ENCODE assay signal across 16 cellular contexts in the genomic region with DNA sequence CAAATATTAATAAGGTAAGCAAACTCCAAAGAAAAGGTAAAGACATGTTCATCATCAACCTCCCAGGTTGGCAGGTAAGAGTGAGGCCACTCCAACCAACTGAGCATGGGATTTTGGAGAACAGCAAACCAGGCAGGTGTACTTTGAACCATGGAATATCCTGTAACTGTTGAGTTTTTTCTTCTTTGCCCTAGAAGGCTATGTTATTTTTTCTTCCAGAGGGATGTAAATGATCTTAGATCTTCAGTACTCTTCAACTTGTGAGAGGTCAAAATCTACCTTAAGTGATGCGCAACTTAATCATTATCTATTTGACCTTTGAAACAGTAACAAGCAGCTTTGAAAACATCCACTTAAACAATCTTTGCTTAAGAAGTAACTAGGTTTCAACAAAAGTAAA. TPM values are rescaled to one million over a fixed set of nuclear protein-coding genes. Genes with fewer than 3 reads are reported as not detected.
DNase-seq lines count a peak whose midpoint lies in the region; ATAC-seq, FAIRE-seq and TF ChIP-seq lines count a peak whose summit lies in the region.
"Had no signal": no experiment of that assay in that cellular context is flagged by ENCODE, and none has a peak within 500 bp of the region (broad histone marks: within the 10 kb centered on the region; RNA-seq: fewer than 3 reads in every experiment).

Gene CUBN (minus strand): TSS at position 101 of the 400 bp plus-strand sequence. CDS start 46 bp downstream, at position 55.

- H4K8ac ChIP-seq in H1 (ENCODE audit: extremely low read depth, insufficient read depth, low read length): no peak within 1 kb of the TSS

- intact Hi-C loops in Panc1 (cut with micrococcal nuclease; ENCODE audit: unreplicated experiment) (no loop called here), posterior vena cava (cut with DNase I) (no loop called here), PC-3 (cut with micrococcal nuclease) (no loop called here)

- BruUV-seq in Panc1 (replicated peaks; lab: Mats Ljungman, UMichigan): no TSS peak
- BruUV-seq in PC-3 (replicated peaks; lab: Mats Ljungman, UMichigan): no TSS peak

- H3K23ac ChIP-seq in H1 (ENCODE audit: insufficient read length): no peak within 1 kb of the TSS

- TF ChIP-seq RAD21 in H1 (IDR thresholded peaks at IDR 0.05 in 1 of 2, conservative IDR thresholded peaks at IDR 0.05 in 1 of 2; ENCODE audit: low read depth in 2 of 2, low read length in 2 of 2): no peak

- H3K9ac ChIP-seq in H1 (replicated peaks in 1 of 4; ENCODE audit: extremely low read depth in 1 of 4, low read depth in 3 of 4, low read length in 3 of 4) (no peak within 1 kb of the TSS), PC-3 (ENCODE audit: low read length) (no peak within 1 kb of the TSS)
- H3K9ac ChIP-seq: BLaER1 treated with 17β-estradiol and CSF1 and Interleukin-3, amounts not matched to agents 10 nM and 100 nM had no signal

- H3K56ac ChIP-seq in H1 (replicated peaks; ENCODE audit: insufficient read length, low read depth, low read length): no peak within 1 kb of the TSS

- H3K9me2 ChIP-seq in PC-3 (replicated peaks; ENCODE audit: low read length): no peaks in the 10 kb centered on the region

- no peaks in the 10 kb centered on the region for H3K79me1 ChIP-seq in H1 (ENCODE audit: low read depth, low read length)

- POLR2A ChIA-PET in Panc1 (lab: Charles Lee): no interaction called here
- POLR2A ChIA-PET in H1 (lab: Charles Lee; ENCODE audit: partially characterized antibody): no interaction called here
- POLR2A ChIA-PET in PC-3 (lab: Charles Lee; ENCODE audit: unreplicated experiment): no interaction called here

- H4K20me1 ChIP-seq in H1 (replicated peaks in 1 of 2; ENCODE audit: control insufficient read depth in 1 of 2, insufficient read depth in 2 of 2, low read length in 2 of 2): no peaks in the 10 kb centered on the region
- no peaks in the 10 kb centered on the region for H4K20me1 ChIP-seq in PC-3 (ENCODE audit: low read length)
- H4K20me1 ChIP-seq: BLaER1 treated with 17β-estradiol and CSF1 and Interleukin-3, amounts not matched to agents 10 nM and 100 nM had no signal

- in situ Hi-C loops in Panc1 (cut with HindIII; ENCODE audit: low pct_unique_long_range_greater_than_20kb, low sequenced_read_pairs): no loop called here

- H2BK12ac ChIP-seq in H1 (ENCODE audit: low read depth, low read length): no peak within 1 kb of the TSS

- DNase-seq in Panc1 (ENCODE audit: low read depth, low spot score) (no peak), H1 (ENCODE audit: low read depth in 1 of 2, low spot score in 2 of 2) (no peak), tibial nerve (ENCODE audit: low spot score in 2 of 2) (no peak), posterior vena cava (ENCODE audit: low spot score) (no peak), PC-3 (no peak), NCI-H69 (lab: John Stamatoyannopoulos, UW) (no peak)
- DNase-seq: CD8-positive, alpha-beta memory T cell; COR-L47 had no signal

- H3K23me2 ChIP-seq in H1 (ENCODE audit: low read depth, low read length): no peaks in the 10 kb centered on the region

- H3K79me2 ChIP-seq in H1 (ENCODE audit: control insufficient read depth in 1 of 2, insufficient read depth in 2 of 2, low read length in 2 of 2) (no peaks in the 10 kb centered on the region), PC-3 (ENCODE audit: low read length) (no peaks in the 10 kb centered on the region)

- H2BK20ac ChIP-seq in H1 (ENCODE audit: low read length): no peak within 1 kb of the TSS

- TF ChIP-seq EP300 in H1 (IDR thresholded peaks at IDR 0.05; ENCODE audit: borderline replicate concordance in 1 of 2, low read depth in 2 of 2, low read length in 2 of 2) (no peak), tibial nerve (IDR thresholded peaks at IDR 0.05) (no peak)

- H3K4me1 ChIP-seq in Panc1 (ENCODE audit: control insufficient read depth, insufficient read depth, low read length) (peaks cover 6% of the 10 kb centered on the region; the same call in 1 of the 2 replicates), H1 (replicated peaks in 1 of 4; ENCODE audit: control insufficient read depth in 3 of 4, insufficient read depth in 4 of 4, low read length in 3 of 4) (no peaks in the 10 kb centered on the region), tibial nerve (no peaks in the 10 kb centered on the region), PC-3 (ENCODE audit: insufficient read depth, low read length) (no peaks in the 10 kb centered on the region; the same call in 1 of the 2 replicates)

- H3K14ac ChIP-seq in H1 (ENCODE audit: insufficient read length): no peak within 1 kb of the TSS

- no peak for TF ChIP-seq CTCF in Panc1 (IDR thresholded peaks at IDR 0.05)
- TF ChIP-seq CTCF in H1 (IDR thresholded peaks at IDR 0.05; ENCODE audit: control extremely low read depth in 1 of 3, insufficient read depth in 1 of 3, low read depth in 1 of 3, low read length in 3 of 3): no peak
- no peak for TF ChIP-seq CTCF in nephron (IDR thresholded peaks at IDR 0.05; ENCODE audit: unreplicated experiment in 3 of 3)
- no peak for TF ChIP-seq CTCF in tibial nerve (IDR thresholded peaks at IDR 0.05)
- TF ChIP-seq CTCF in PC-3 (conservative IDR thresholded peaks at IDR 0.05; ENCODE audit: low read depth, low read length): no peak

- H2BK15ac ChIP-seq in H1 (ENCODE audit: low read length): no peak within 1 kb of the TSS

- H3K36me3 Mint-ChIP-seq in nephron (ENCODE audit: low read depth): peaks cover 6% of the 10 kb centered on the region

- TF ChIP-seq POLR2A in H1 (IDR thresholded peaks at IDR 0.05; ENCODE audit: control extremely low read depth in 1 of 2, low read depth in 2 of 2, low read length in 2 of 2) (no peak), tibial nerve (IDR thresholded peaks at IDR 0.05) (no peak)

- H3K18ac ChIP-seq in H1 (ENCODE audit: extremely low read depth, low read length): no peak within 1 kb of the TSS

- H4K5ac ChIP-seq in H1 (ENCODE audit: insufficient read length, low read depth, low read length): no peak within 1 kb of the TSS

- H3F3A ChIP-seq in PC-3 (ENCODE audit: low read length, unreplicated experiment): no peaks in the 10 kb centered on the region

- no peak for FAIRE-seq in H1 (lab: Jason Lieb, UNC)
- FAIRE-seq: G401.6, GM12891, GM19239 had no signal

- CTCF ChIA-PET in Panc1 (lab: Charles Lee): no interaction called here
- CTCF ChIA-PET in H1 (lab: Charles Lee; ENCODE audit: partially characterized antibody): interaction anchor here (1.5 kb wide), 1 partner anchor 13 kb away, joined by 3 read pairs; no protein-coding TSS in a partner anchor
- CTCF ChIA-PET in PC-3 (lab: Charles Lee): no interaction called here

- no peak within 1 kb of the TSS for H2BK5ac ChIP-seq in H1 (ENCODE audit: low read depth, low read length)

- no peak within 1 kb of the TSS for H2AK5ac ChIP-seq in H1 (ENCODE audit: low read depth, low read length)

- no peak within 1 kb of the TSS for H4K91ac ChIP-seq in H1 (replicated peaks; ENCODE audit: insufficient read length, low read length)

- H3K27me3 Mint-ChIP-seq in nephron (ENCODE audit: low read depth): no peaks in the 10 kb centered on the region
- H3K27me3 Mint-ChIP-seq: CD8-positive, alpha-beta memory T cell had no signal

- H2BK120ac ChIP-seq in H1 (replicated peaks; ENCODE audit: low read depth, low read length): no peak within 1 kb of the TSS

- H3K27me3 ChIP-seq in Panc1 (ENCODE audit: control insufficient read depth, insufficient read depth, low read length): no peaks in the 10 kb centered on the region
- H3K27me3 ChIP-seq in H1 (replicated peaks in 1 of 4; ENCODE audit: control insufficient read depth in 3 of 4, extremely low read depth in 1 of 4, insufficient read depth in 3 of 4, low read length in 3 of 4): no peaks in the 10 kb centered on the region
- no peaks in the 10 kb centered on the region for H3K27me3 ChIP-seq in tibial nerve
- H3K27me3 ChIP-seq in PC-3 (ENCODE audit: low read length): no peaks in the 10 kb centered on the region
- H3K27me3 ChIP-seq: BLaER1 treated with 17β-estradiol and CSF1 and Interleukin-3, amounts not matched to agents 10 nM and 100 nM had no signal

- no peaks in the 10 kb centered on the region for H3K9me3 Mint-ChIP-seq in nephron
- H3K9me3 Mint-ChIP-seq: CD8-positive, alpha-beta memory T cell had no signal

- H2AFZ ChIP-seq in H1 (ENCODE audit: low read length) (0 out of 2 replicates have a peak within 1 kb of the TSS, but pooled peaks have one; percentile 17), PC-3 (ENCODE audit: low read length) (no peak within 1 kb of the TSS)

- H3K27ac ChIP-seq in Panc1 (ENCODE audit: low read length): peak within 1 kb of the TSS; percentile 70; the same call in 1 of the 2 replicates
- H3K27ac ChIP-seq in H1 (ENCODE audit: low read depth, low read length): no peak within 1 kb of the TSS
- no peak within 1 kb of the TSS for H3K27ac ChIP-seq in tibial nerve
- H3K27ac ChIP-seq in PC-3 (ENCODE audit: low read length): no peak within 1 kb of the TSS

- no peaks in the 10 kb centered on the region for H3K36me3 ChIP-seq in Panc1 (ENCODE audit: control insufficient read depth, insufficient read depth, low read length)
- H3K36me3 ChIP-seq in H1 (ENCODE audit: control insufficient read depth in 2 of 4, insufficient read depth in 4 of 4, low read length in 3 of 4): no peaks in the 10 kb centered on the region
- no peaks in the 10 kb centered on the region for H3K36me3 ChIP-seq in tibial nerve
- no peaks in the 10 kb centered on the region for H3K36me3 ChIP-seq in PC-3 (ENCODE audit: low read depth, low read length)
- H3K36me3 ChIP-seq: BLaER1 treated with 17β-estradiol and CSF1 and Interleukin-3, amounts not matched to agents 10 nM and 100 nM; HAP-1 had no signal

- H3K4me2 ChIP-seq in H1 (ENCODE audit: insufficient read depth in 1 of 2, low read depth in 2 of 2, low read length in 2 of 2) (no peak within 1 kb of the TSS), PC-3 (ENCODE audit: low read length) (no peak within 1 kb of the TSS)

- peaks cover 4% of the 10 kb centered on the region for H3K4me1 Mint-ChIP-seq in nephron
- H3K4me1 Mint-ChIP-seq: B cell had no signal

- H3K4me3 ChIP-seq in Panc1 (ENCODE audit: low read depth in 2 of 2, low read length in 2 of 2) (no peak within 1 kb of the TSS), H1 (ENCODE audit: extremely low read depth in 1 of 4, insufficient read depth in 2 of 4, low read depth in 3 of 4, low read length in 4 of 4) (no peak within 1 kb of the TSS), tibial nerve (no peak within 1 kb of the TSS), PC-3 (ENCODE audit: low read length) (no peak within 1 kb of the TSS)
- H3K4me3 ChIP-seq: BLaER1 treated with 17β-estradiol and CSF1 and Interleukin-3, amounts not matched to agents 10 nM and 100 nM; HAP-1 had no signal

- H3K9me3 ChIP-seq in Panc1 (ENCODE audit: control insufficient read depth, insufficient read depth, low read depth, low read length) (no peaks in the 10 kb centered on the region), H1 (ENCODE audit: insufficient read depth in 2 of 2, low read depth in 1 of 2, low read length in 1 of 2) (no peaks in the 10 kb centered on the region), tibial nerve (no peaks in the 10 kb centered on the region), PC-3 (ENCODE audit: low read length) (no peaks in the 10 kb centered on the region)
- H3K9me3 ChIP-seq: BLaER1 treated with 17β-estradiol and CSF1 and Interleukin-3, amounts not matched to agents 10 nM and 100 nM; HAP-1 had no signal

- peak within 1 kb of the TSS in 2 of 3 experiments; percentile 72 to 84 for H3K27ac Mint-ChIP-seq in nephron
- H3K27ac Mint-ChIP-seq: B cell; CD8-positive, alpha-beta memory T cell had no signal

- peak within 1 kb of the TSS in 2 of 3 experiments; percentile 69 to 74 for H3K4me3 Mint-ChIP-seq in nephron
- H3K4me3 Mint-ChIP-seq: B cell; CD8-positive, alpha-beta memory T cell had no signal

- no peak within 1 kb of the TSS for H3K4ac ChIP-seq in H1 (replicated peaks; ENCODE audit: insufficient read length, low read depth, low read length)

- ATAC-seq in Panc1 (no peak), PC-3 (no peak)

- 100% methylated on average over 1 of the region's 1 CpG; no CpG with 5 or more reads in 1 of the 2 experiments for WGBS in H1 (ENCODE audit: extremely low coverage in 1 of 2, insufficient coverage in 1 of 2, insufficient read length in 1 of 2, insufficient replicate concordance in 2 of 2, low coverage in 1 of 2, low lambda C conversion rate in 2 of 2, missing lambda C conversion rate in 1 of 2), 2 experiments
- WGBS in tibial nerve, 2 donors: 97 to 98% methylated on average over 1 of the region's 1 CpG

RNA-seq across cellular contexts. Expression of gene CUBN, which starts in this region (rescaled TPM):
- 1.3 TPM for total RNA-seq in Panc1 (2021; ENCODE audit: unreplicated experiment)
- 1.5 TPM for polyA plus RNA-seq in Panc1 (2012; ENCODE audit: insufficient read length)
- total RNA-seq in H1 (2021; fragmentation: NEBNext Ultra II Directional; extraction: Animal tissue kit (Norgen Biotek cat#: 25700)): 0.04 TPM in 2 replicates
- polyA plus RNA-seq in H1 (2011; rRNA removed): 0.08 and 0.16 TPM in 2 replicates
- polyA plus RNA-seq in H1 (2011; cell fraction: cytosol; rRNA removed): 0.14 TPM
- polyA plus RNA-seq in H1 (2011; cell fraction: nucleus; rRNA removed): 0.63 TPM
- polyA plus RNA-seq in H1 (2012, experiment 1 of 2): 0.05 to 0.24 TPM (median 0.13 TPM) in 4 replicates
- 0.01 TPM for polyA plus RNA-seq in H1 (2012, experiment 2 of 2)
- polyA plus RNA-seq in H1 (2013, experiment 1 of 2): 0.14 TPM
- polyA plus RNA-seq in H1 (2013, experiment 2 of 2): 0.04 TPM
- 0.88 and 1.2 TPM in 2 replicates for polyA minus RNA-seq in H1 (2011; rRNA and poly(A)+ RNA removed)
- not detected for polyA minus RNA-seq in H1 (2011; cell fraction: cytosol; rRNA and poly(A)+ RNA removed)
- polyA minus RNA-seq in H1 (2011; cell fraction: nucleus; rRNA and poly(A)+ RNA removed): 4.6 TPM
- total RNA-seq in tibial nerve: 10 to 100 TPM in 3 of 4 donors, 1 to 10 TPM in 1; 9.2 to 38.9 (median 25.4) TPM
- 1 to 10 TPM; 1.1 to 2.3 TPM for total RNA-seq in posterior vena cava
- total RNA-seq in PC-3 (2014; rRNA removed): 0.80 TPM in 1 of 2 replicates, not detected in the other
- total RNA-seq: HT-29 had no signal
